In genomic region chr5:177366528-177367322, GRCh38 we compare ENCODE assay signal across 1 cellular context.
A peak's percentile ranks its signal among the peaks of the same experiment; 100 is the strongest.
TF ChIP-seq lines count a peak whose summit lies in the region.

No MANE protein-coding gene starts in this region.

TF ChIP-seq in HepG2, 621 proteins besides CTCF, POLR2A, EP300 and RAD21 (continued from another document and continues in another):
- TF ChIP-seq THAP9 (CRISPR knock-in tag; IDR thresholded peaks at IDR 0.05; ENCODE audit: borderline replicate concordance) (no peak), SALL2 (CRISPR knock-in tag; IDR thresholded peaks at IDR 0.05) (peak; percentile 63; the same call in 1 of the 2 replicates), NCOA2 (CRISPR knock-in tag; IDR thresholded peaks at IDR 0.05) (no peak), HMGXB4 (CRISPR knock-in tag; IDR thresholded peaks at IDR 0.05; ENCODE audit: borderline replicate concordance in 1 of 2, low read depth in 1 of 2) (peak in 1 of 2 experiments; percentile 63; a peak in 1 of 4 replicates), ZNF878 (CRISPR knock-in tag; IDR thresholded peaks at IDR 0.05) (0 out of 2 replicates have a peak, but pooled peaks have one; percentile 50), ZSCAN9 (CRISPR knock-in tag; IDR thresholded peaks at IDR 0.05; ENCODE audit: borderline replicate concordance) (0 out of 2 replicates have a peak, but pooled peaks have one; percentile 60), KDM3A (CRISPR knock-in tag; IDR thresholded peaks at IDR 0.05; ENCODE audit: low read depth) (no peak), SP4 (CRISPR knock-in tag; IDR thresholded peaks at IDR 0.05) (peak; percentile 55; the same call in 1 of the 2 replicates), ZNF335 (CRISPR knock-in tag; IDR thresholded peaks at IDR 0.05) (peak; percentile 24; the same call in 1 of the 2 replicates), RFXANK (CRISPR knock-in tag; IDR thresholded peaks at IDR 0.05) (no peak), MEIS1 (CRISPR knock-in tag; IDR thresholded peaks at IDR 0.05; ENCODE audit: borderline replicate concordance) (peak; percentile 82; the same call in 1 of the 2 replicates), CSRNP1 (CRISPR knock-in tag; IDR thresholded peaks at IDR 0.05) (peak; percentile 75; the same call in 1 of the 2 replicates), RFXAP (CRISPR knock-in tag; IDR thresholded peaks at IDR 0.05; ENCODE audit: borderline replicate concordance) (0 out of 2 replicates have a peak, but pooled peaks have one; percentile 30), HMGXB3 (CRISPR knock-in tag; IDR thresholded peaks at IDR 0.05; ENCODE audit: borderline replicate concordance) (peak; percentile 61; the same call in 1 of the 2 replicates), ZSCAN31 (CRISPR knock-in tag; IDR thresholded peaks at IDR 0.05; ENCODE audit: low read depth) (0 out of 2 replicates have a peak, but pooled peaks have one; percentile 65), ZNF777 (CRISPR knock-in tag; IDR thresholded peaks at IDR 0.05) (no peak), TBX2 (CRISPR knock-in tag; IDR thresholded peaks at IDR 0.05; ENCODE audit: borderline replicate concordance) (peak; percentile 38; the same call in 1 of the 2 replicates), ZNF563 (CRISPR knock-in tag; IDR thresholded peaks at IDR 0.05) (peak; percentile 29; the same call in 1 of the 2 replicates), ZNF292 (CRISPR knock-in tag; IDR thresholded peaks at IDR 0.05; ENCODE audit: borderline replicate concordance, low read depth) (peak; percentile 50; the same call in 1 of the 2 replicates), ZNF556 (CRISPR knock-in tag; IDR thresholded peaks at IDR 0.05; ENCODE audit: borderline replicate concordance) (peak; percentile 56; the same call in 1 of the 2 replicates), SMARCE1 (IDR thresholded peaks at IDR 0.05; ENCODE audit: borderline replicate concordance) (no peak), ZNF850 (CRISPR knock-in tag; conservative IDR thresholded peaks at IDR 0.05) (no peak), RBAK (CRISPR knock-in tag; IDR thresholded peaks at IDR 0.05) (no peak), MXI1 (IDR thresholded peaks at IDR 0.05; ENCODE audit: borderline replicate concordance, low read depth, low read length) (no peak), ZNF331 (CRISPR knock-in tag; IDR thresholded peaks at IDR 0.05) (peak; percentile 30; the same call in 1 of the 2 replicates), ZNF44 (CRISPR knock-in tag; IDR thresholded peaks at IDR 0.05) (peak; percentile 55; the same call in 1 of the 2 replicates), ZNF205 (CRISPR knock-in tag; IDR thresholded peaks at IDR 0.05) (0 out of 2 replicates have a peak, but pooled peaks have one; percentile 29), ZNF281 (CRISPR knock-in tag; IDR thresholded peaks at IDR 0.05; ENCODE audit: borderline replicate concordance) (peak; percentile 60; the same call in 1 of the 2 replicates), THAP11 (CRISPR knock-in tag; IDR thresholded peaks at IDR 0.05) (peak; percentile 56), ZNF407 (CRISPR knock-in tag; IDR thresholded peaks at IDR 0.05; ENCODE audit: not compliant biosample characterization) (peak; percentile 20), ZNF124 (CRISPR knock-in tag; IDR thresholded peaks at IDR 0.05) (no peak), NFIC (IDR thresholded peaks at IDR 0.05; ENCODE audit: low read length) (no peak), ZNF782 (CRISPR knock-in tag; IDR thresholded peaks at IDR 0.05; ENCODE audit: borderline replicate concordance) (no peak), MXD3 (CRISPR knock-in tag; IDR thresholded peaks at IDR 0.05) (no peak), SP5 (CRISPR knock-in tag; IDR thresholded peaks at IDR 0.05; ENCODE audit: borderline replicate concordance, low read depth) (peak; percentile 77)
